15 cellular contexts compared by ENCODE assay signal in the genomic region with DNA sequence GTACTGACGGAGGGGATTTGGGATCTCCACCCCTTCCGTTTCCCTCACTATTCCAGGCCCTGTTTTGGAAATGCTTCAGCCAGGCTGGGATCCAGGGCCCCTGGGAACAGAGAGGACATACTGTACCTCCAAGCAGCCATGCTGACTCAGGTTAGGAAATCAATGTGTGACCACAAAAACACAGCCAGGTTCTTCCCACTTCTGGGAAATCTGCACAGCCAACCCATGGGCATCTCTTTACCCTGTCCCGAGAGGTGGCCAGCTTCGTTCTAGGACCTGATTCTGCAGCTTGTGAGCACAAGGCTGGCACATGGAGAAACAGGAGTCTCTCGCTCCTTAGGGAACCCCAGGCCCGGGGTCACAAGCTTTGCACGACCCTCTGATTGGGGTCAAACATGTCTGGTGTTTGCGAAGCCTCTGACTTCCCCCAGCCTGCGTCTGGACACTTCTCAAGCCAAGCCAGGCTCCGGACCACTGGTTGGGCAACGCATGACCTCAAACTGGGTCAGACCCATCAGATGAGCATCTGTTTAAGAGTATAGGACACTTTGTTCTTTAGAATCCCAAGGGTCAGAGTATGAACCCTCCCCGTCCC. TPM values are rescaled to one million over a fixed set of nuclear protein-coding genes. Genes with fewer than 3 reads are reported as not detected.
A peak's percentile ranks its signal among the peaks of the same experiment; 100 is the strongest.
DNase-seq lines count a peak whose midpoint lies in the region; ATAC-seq, FAIRE-seq and TF ChIP-seq lines count a peak whose summit lies in the region.
"Had no signal": no experiment of that assay in that cellular context is flagged by ENCODE, and none has a peak within 500 bp of the region (broad histone marks: within the 10 kb centered on the region; RNA-seq: fewer than 3 reads in every experiment).

No MANE protein-coding gene starts in this region.

- CTCF ChIA-PET in WTC11 (lab: Charles Lee), result interaction anchor here (1.1 kb wide), 1 partner anchor 143 kb away, joined by 3 read pairs; no protein-coding TSS in a partner anchor
- CTCF ChIA-PET in HepG2 (lab: Yijun Ruan, JAX; ENCODE audit: low intra/inter-chr PET ratio, low total read pairs), result no interaction called here
- CTCF ChIA-PET in activated CD4-positive, alpha-beta memory T cell treated with anti-CD3 and anti-CD28 coated beads for 36 hours (lab: Charles Lee), result no interaction called here

- no peaks in the 10 kb centered on the region for H3K36me3 Mint-ChIP-seq in WTC11
- no peaks in the 10 kb centered on the region for H3K36me3 Mint-ChIP-seq in activated CD4-positive, alpha-beta memory T cell treated with anti-CD3 and anti-CD28 coated beads for 36 hours

- POLR2A ChIA-PET in WTC11 (lab: Charles Lee), result no interaction called here
- POLR2A ChIA-PET in HepG2 (lab: Yijun Ruan, JAX), result interaction anchor here (1.6 to 2.7 kb wide), 2 partner anchors 56 to 72 kb away, joined by 6 to 7 read pairs; no protein-coding TSS in a partner anchor
- POLR2A ChIA-PET in activated CD4-positive, alpha-beta memory T cell treated with anti-CD3 and anti-CD28 coated beads for 36 hours (lab: Charles Lee), result no interaction called here

- H3K4me1 Mint-ChIP-seq in WTC11, result peaks cover 5% of the 10 kb centered on the region; the same call in 1 of the 2 replicates
- no peaks in the 10 kb centered on the region for H3K4me1 Mint-ChIP-seq in activated CD4-positive, alpha-beta memory T cell treated with anti-CD3 and anti-CD28 coated beads for 36 hours (ENCODE audit: low read depth)

- peak overlapping the region; percentile 68 for H3K4me2 ChIP-seq in HepG2 (ENCODE audit: low read depth, low read length)

- peak overlapping the region; percentile 25 for H2AFZ ChIP-seq in HepG2 (ENCODE audit: low read length)

- no peak overlapping the region for H3K27ac Mint-ChIP-seq in WTC11
- H3K27ac Mint-ChIP-seq in activated CD4-positive, alpha-beta memory T cell treated with anti-CD3 and anti-CD28 coated beads for 36 hours, result no peak overlapping the region
- H3K27ac Mint-ChIP-seq: stimulated activated naive CD8-positive, alpha-beta T cell treated with anti-CD3 and anti-CD28 coated beads, Interleukin-15, Interleukin-2, amounts not matched to agents 100 ng/mL and 50 ng/mL, for 24 hours had no signal

- 14% methylated on average over 12 of the region's 12 CpGs for WGBS in HepG2 (ENCODE audit: low lambda C conversion rate)
- WGBS in suprapubic skin, result 67% methylated on average over 3 of the region's 12 CpGs

- no peaks in the 10 kb centered on the region for H3K27me3 ChIP-seq in HepG2 (ENCODE audit: control insufficient read depth in 1 of 2, insufficient read depth in 2 of 2, low read length in 2 of 2)
- no peaks in the 10 kb centered on the region for H3K27me3 ChIP-seq in suprapubic skin

- ATAC-seq in WTC11 (peak; percentile 74), HepG2 (peak; percentile 43)
- ATAC-seq: activated CD4-positive, CD25-positive, alpha-beta regulatory T cell treated with anti-CD3 and anti-CD28 coated beads, Interleukin-2, amount 50 U/mL, for 24 hours; activated T-cell treated with anti-CD3 and anti-CD28 coated beads, Interleukin-2, amount 50 U/mL, for 4 hours had no signal

- no peak for TF ChIP-seq RAD21 in HepG2 (CRISPR knock-in tag; IDR thresholded peaks at IDR 0.05)

- TF ChIP-seq CTCF in WTC11 (IDR thresholded peaks at IDR 0.05), result no peak
- no peak for TF ChIP-seq CTCF in fibroblast of pulmonary artery (IDR thresholded peaks at IDR 0.05; ENCODE audit: low read length, missing control alignments)
- no peak for TF ChIP-seq CTCF in HepG2 (CRISPR knock-in tag; IDR thresholded peaks at IDR 0.05)
- TF ChIP-seq CTCF in suprapubic skin (IDR thresholded peaks at IDR 0.05), result no peak

- no peak; a peak in 1 of 4 replicates for TF ChIP-seq EP300 in HepG2 (IDR thresholded peaks at IDR 0.05; ENCODE audit: low read depth in 2 of 2, low read length in 2 of 2)
- TF ChIP-seq EP300 in HepG2 (CRISPR knock-in tag; IDR thresholded peaks at IDR 0.05; ENCODE audit: borderline replicate concordance), result no peak
- TF ChIP-seq EP300 in suprapubic skin (IDR thresholded peaks at IDR 0.05), result no peak

- BruUV-seq in HepG2 (replicated peaks; lab: Mats Ljungman, UMichigan), result no TSS peak

- H4K20me1 ChIP-seq in HepG2 (ENCODE audit: insufficient read depth, low read length), result no peaks in the 10 kb centered on the region

- DNase-seq in WTC11 (ENCODE audit: low spot score) (peak; percentile 21), fibroblast of pulmonary artery (ENCODE audit: low read depth) (peak; percentile 74), HepG2 (ENCODE audit: low spot score) (peak; percentile 48), suprapubic skin (ENCODE audit: low spot score in 2 of 2) (peak; percentile 87 to 92), NCI-H510A treated with DMSO at 0.1 percent for 48 hours (lab: John Stamatoyannopoulos, UW) (no peak), AG08396 (ENCODE audit: low spot score) (no peak)
- no peak for DNase-seq in activated CD4-positive, alpha-beta memory T cell treated with anti-CD3 and anti-CD28 coated beads for 36 hours
- DNase-seq in activated CD4-positive, alpha-beta T cell treated with anti-CD3 and anti-CD28 coated beads, Interleukin-2, amount 50 U/mL, for 1 hour, result no peak
- DNase-seq: activated T-cell treated with anti-CD3 and anti-CD28 coated beads, Interleukin-2, amount 50 U/mL, for 4 hours; amniotic stem cell; effector CD8-positive, alpha-beta T cell; OCI-M1; retina had no signal

- FAIRE-seq in HepG2 (lab: Jason Lieb, UNC), result no peak

- no peak for TF ChIP-seq POLR2A in HepG2 (IDR thresholded peaks at IDR 0.05; ENCODE audit: insufficient read depth in 1 of 2, low read depth in 2 of 2, low read length in 2 of 2)
- TF ChIP-seq POLR2A in suprapubic skin (IDR thresholded peaks at IDR 0.05), result no peak

- H3K9ac ChIP-seq in HepG2 (ENCODE audit: insufficient read depth, low read depth, low read length), result no peak overlapping the region

- H3K79me2 ChIP-seq in HepG2 (ENCODE audit: insufficient read depth, low read length), result no peaks in the 10 kb centered on the region

- H3K4me3 Mint-ChIP-seq in WTC11, result no peak overlapping the region
- no peak overlapping the region for H3K4me3 Mint-ChIP-seq in activated CD4-positive, alpha-beta memory T cell treated with anti-CD3 and anti-CD28 coated beads for 36 hours
- H3K4me3 Mint-ChIP-seq: activated T-cell treated with anti-CD3 and anti-CD28 coated beads, Interleukin-2, amount 50 U/mL, for 4 hours; stimulated activated naive CD8-positive, alpha-beta T cell treated with anti-CD3 and anti-CD28 coated beads, Interleukin-15, Interleukin-2, amounts not matched to agents 100 ng/mL and 50 ng/mL, for 24 hours had no signal

- no peaks in the 10 kb centered on the region; the same call in 1 of the 2 replicates for H3K27me3 Mint-ChIP-seq in WTC11 (ENCODE audit: low read depth)
- H3K27me3 Mint-ChIP-seq in activated CD4-positive, alpha-beta memory T cell treated with anti-CD3 and anti-CD28 coated beads for 36 hours, result peaks cover 2% of the 10 kb centered on the region
- H3K27me3 Mint-ChIP-seq: stimulated activated naive CD8-positive, alpha-beta T cell treated with anti-CD3 and anti-CD28 coated beads, Interleukin-15, Interleukin-2, amounts not matched to agents 100 ng/mL and 50 ng/mL, for 24 hours had no signal

- H3K4me1 ChIP-seq in HepG2 (ENCODE audit: insufficient read depth, low read length) (peaks cover 60% of the 10 kb centered on the region), suprapubic skin (peaks cover 12% of the 10 kb centered on the region)

- H3K27ac ChIP-seq in HepG2 (ENCODE audit: extremely low read length, insufficient read depth, low read length), result no peak overlapping the region
- H3K27ac ChIP-seq in suprapubic skin, result peak overlapping the region; percentile 76

- H3K9me3 Mint-ChIP-seq in WTC11, result no peaks in the 10 kb centered on the region
- H3K9me3 Mint-ChIP-seq in activated CD4-positive, alpha-beta memory T cell treated with anti-CD3 and anti-CD28 coated beads for 36 hours, result no peaks in the 10 kb centered on the region
- H3K9me3 Mint-ChIP-seq: activated T-cell treated with anti-CD3 and anti-CD28 coated beads, Interleukin-2, amount 50 U/mL, for 4 hours; stimulated activated naive CD8-positive, alpha-beta T cell treated with anti-CD3 and anti-CD28 coated beads, Interleukin-15, Interleukin-2, amounts not matched to agents 100 ng/mL and 50 ng/mL, for 24 hours had no signal

- H3K9me3 ChIP-seq in HepG2 (ENCODE audit: low read length) (no peaks in the 10 kb centered on the region), suprapubic skin (no peaks in the 10 kb centered on the region)

- intact Hi-C loops in HepG2 (cut with micrococcal nuclease; ENCODE audit: unreplicated experiment), result loop anchor here (2.0 kb wide), 1 partner anchor 157 kb away; the partner anchor contains the start of gene FITM2
- intact Hi-C loops in activated CD4-positive, alpha-beta memory T cell treated with anti-CD3 and anti-CD28 coated beads for 36 hours (cut with micrococcal nuclease), result no loop called here

- in situ Hi-C loops in HepG2 (cut with HindIII; ENCODE audit: extremely low pct_ligation_motif_present, low pct_unique_long_range_greater_than_20kb), result no loop called here

- H3K4me3 ChIP-seq in fibroblast of pulmonary artery (replicated peaks; ENCODE audit: low read depth, low read length) (no peak overlapping the region), HepG2 (replicated peaks in 1 of 3; ENCODE audit: insufficient read depth in 1 of 3, low read depth in 2 of 3, low read length in 3 of 3) (peak overlapping the region in 2 of 3 experiments; percentile 0 to 38; a peak in 1 of 6 replicates), suprapubic skin (no peak overlapping the region)

- H3K36me3 ChIP-seq in HepG2 (replicated peaks in 1 of 2; ENCODE audit: control insufficient read depth in 1 of 2, insufficient read depth in 2 of 2, low read length in 2 of 2), result no peaks in the 10 kb centered on the region
- no peaks in the 10 kb centered on the region for H3K36me3 ChIP-seq in suprapubic skin

RNA-seq across cellular contexts. Expression of gene TTPAL, which starts 8.3 kb away (rescaled TPM):
- total RNA-seq in WTC11 (2021) (10.3 to 16.5 TPM (median 13.7 TPM) in 3 replicates), HepG2 (2016; rRNA removed; fragmentation: Illumina TruSeq; extraction: Trizol) (18.8 and 25.0 TPM in 2 replicates), suprapubic skin (10 to 100 TPM; 13.6 to 38.5 (median 29.4) TPM)
- 5.5 and 6.4 TPM in 2 replicates for total RNA-seq in HepG2 (2016; cell fraction: cytosol; rRNA removed; fragmentation: Illumina TruSeq; extraction: Trizol; ENCODE audit: low read depth)
- 18.9 and 20.5 TPM in 2 replicates for total RNA-seq in HepG2 (2016; cell fraction: insoluble cytoplasmic fraction; rRNA removed; fragmentation: Illumina TruSeq; extraction: Trizol)
- 9.4 and 11.1 TPM in 2 replicates for total RNA-seq in HepG2 (2016; cell fraction: membrane; rRNA removed; fragmentation: Illumina TruSeq; extraction: Trizol)
- total RNA-seq in HepG2 (2016; cell fraction: nucleus; rRNA removed; fragmentation: Illumina TruSeq; extraction: Trizol), result 12.8 and 13.9 TPM in 2 replicates
- 4.3 and 6.5 TPM in 2 replicates for polyA plus RNA-seq in HepG2 (2011; rRNA removed)
- polyA plus RNA-seq in HepG2 (2011; cell fraction: cytosol; rRNA removed), result 2.9 and 4.0 TPM in 2 replicates
- 7.3 and 9.9 TPM in 2 replicates for polyA plus RNA-seq in HepG2 (2011; cell fraction: nucleus; rRNA removed)
- 6.4 and 9.2 TPM in 2 replicates for polyA plus RNA-seq in HepG2 (2012)
- polyA plus RNA-seq in HepG2 (2016; cell fraction: cytosol; fragmentation: Illumina TruSeq; extraction: Trizol; ENCODE audit: low read depth), result 0.79 and 1.3 TPM in 2 replicates
- 16.0 and 18.5 TPM in 2 replicates for polyA plus RNA-seq in HepG2 (2016; cell fraction: insoluble cytoplasmic fraction; fragmentation: Illumina TruSeq; extraction: Trizol; ENCODE audit: low read depth)
- 3.7 and 4.2 TPM in 2 replicates for polyA plus RNA-seq in HepG2 (2016; cell fraction: membrane; fragmentation: Illumina TruSeq; extraction: Trizol; ENCODE audit: low read depth)
- 19.0 and 22.5 TPM in 2 replicates for polyA plus RNA-seq in HepG2 (2016; cell fraction: nucleus; fragmentation: Illumina TruSeq; extraction: Trizol; ENCODE audit: insufficient read depth, low read depth)
- 13.1 and 21.0 TPM in 2 replicates for polyA minus RNA-seq in HepG2 (2011; rRNA and poly(A)+ RNA removed; ENCODE audit: low replicate concordance)
- 5.7 and 6.9 TPM in 2 replicates for polyA minus RNA-seq in HepG2 (2011; cell fraction: cytosol; rRNA and poly(A)+ RNA removed)
- polyA minus RNA-seq in HepG2 (2011; cell fraction: nucleus; rRNA and poly(A)+ RNA removed), result 6.1 and 6.7 TPM in 2 replicates
- total RNA-seq in activated CD4-positive, alpha-beta memory T cell treated with anti-CD3 and anti-CD28 coated beads for 36 hours, result 10 to 100 TPM; 18.1 to 18.6 TPM

RNA-seq across cellular contexts. Expression of gene SERINC3, which starts 54.5 kb away (rescaled TPM):
- 38.2 to 41.3 TPM (median 38.6 TPM) in 3 replicates for total RNA-seq in WTC11 (2021)
- 53.5 and 82.0 TPM in 2 replicates for total RNA-seq in HepG2 (2016; rRNA removed; fragmentation: Illumina TruSeq; extraction: Trizol)
- total RNA-seq in HepG2 (2016; cell fraction: cytosol; rRNA removed; fragmentation: Illumina TruSeq; extraction: Trizol; ENCODE audit: low read depth), result 18.2 and 23.6 TPM in 2 replicates
- 60.4 and 86.2 TPM in 2 replicates for total RNA-seq in HepG2 (2016; cell fraction: insoluble cytoplasmic fraction; rRNA removed; fragmentation: Illumina TruSeq; extraction: Trizol)
- 40.1 and 41.9 TPM in 2 replicates for total RNA-seq in HepG2 (2016; cell fraction: membrane; rRNA removed; fragmentation: Illumina TruSeq; extraction: Trizol)
- total RNA-seq in HepG2 (2016; cell fraction: nucleus; rRNA removed; fragmentation: Illumina TruSeq; extraction: Trizol), result 61.2 and 69.4 TPM in 2 replicates
- polyA plus RNA-seq in HepG2 (2011; rRNA removed), result 208 and 226 TPM in 2 replicates
- 233 and 277 TPM in 2 replicates for polyA plus RNA-seq in HepG2 (2011; cell fraction: cytosol; rRNA removed)
- 99.3 and 112 TPM in 2 replicates for polyA plus RNA-seq in HepG2 (2011; cell fraction: nucleus; rRNA removed)
- 113 and 127 TPM in 2 replicates for polyA plus RNA-seq in HepG2 (2012)
- 14.1 and 17.6 TPM in 2 replicates for polyA plus RNA-seq in HepG2 (2016; cell fraction: cytosol; fragmentation: Illumina TruSeq; extraction: Trizol; ENCODE audit: low read depth)
- polyA plus RNA-seq in HepG2 (2016; cell fraction: insoluble cytoplasmic fraction; fragmentation: Illumina TruSeq; extraction: Trizol; ENCODE audit: low read depth), result 45.2 and 48.0 TPM in 2 replicates
- polyA plus RNA-seq in HepG2 (2016; cell fraction: membrane; fragmentation: Illumina TruSeq; extraction: Trizol; ENCODE audit: low read depth), result 24.9 and 28.0 TPM in 2 replicates
- 80.9 and 84.6 TPM in 2 replicates for polyA plus RNA-seq in HepG2 (2016; cell fraction: nucleus; fragmentation: Illumina TruSeq; extraction: Trizol; ENCODE audit: insufficient read depth, low read depth)
- 441 and 695 TPM in 2 replicates for polyA minus RNA-seq in HepG2 (2011; rRNA and poly(A)+ RNA removed; ENCODE audit: low replicate concordance)
- polyA minus RNA-seq in HepG2 (2011; cell fraction: cytosol; rRNA and poly(A)+ RNA removed), result 196 and 254 TPM in 2 replicates
- polyA minus RNA-seq in HepG2 (2011; cell fraction: nucleus; rRNA and poly(A)+ RNA removed), result 98.0 and 139 TPM in 2 replicates
- total RNA-seq in suprapubic skin, result 100 to 1,000 TPM in 3 of 4 donors, 10 to 100 TPM in 1; 94.1 to 128 (median 113) TPM
- 10 to 100 TPM; 57.3 to 58.6 TPM for total RNA-seq in activated CD4-positive, alpha-beta memory T cell treated with anti-CD3 and anti-CD28 coated beads for 36 hours

Comparison
In these comparisons a context has a peak if more than half of its experiments do, and no peak if none do; other contexts are left out.
1. DNase-seq: peak in WTC11 (single experiment), fibroblast of pulmonary artery (single experiment), HepG2 (single experiment) and suprapubic skin (2 of 2); none in NCI-H510A treated with DMSO at 0.1 percent for 48 hours (single experiment), activated CD4-positive, alpha-beta memory T cell treated with anti-CD3 and anti-CD28 coated beads for 36 hours (single experiment), AG08396 (single experiment) and activated CD4-positive, alpha-beta T cell treated with anti-CD3 and anti-CD28 coated beads, Interleukin-2, amount 50 U/mL, for 1 hour (single experiment).
2. H3K4me3 ChIP-seq: peak in HepG2 (2 of 3); none in fibroblast of pulmonary artery (single experiment) and suprapubic skin (single experiment).
3. Of the 50 proteins assayed by ChIP-seq in both HepG2 and WTC11: peak only in HepG2: MAX; only in WTC11: none; in both: PRDM15; in neither: 48.